ENCODE assay signal across 1 cellular context in the genomic region with DNA sequence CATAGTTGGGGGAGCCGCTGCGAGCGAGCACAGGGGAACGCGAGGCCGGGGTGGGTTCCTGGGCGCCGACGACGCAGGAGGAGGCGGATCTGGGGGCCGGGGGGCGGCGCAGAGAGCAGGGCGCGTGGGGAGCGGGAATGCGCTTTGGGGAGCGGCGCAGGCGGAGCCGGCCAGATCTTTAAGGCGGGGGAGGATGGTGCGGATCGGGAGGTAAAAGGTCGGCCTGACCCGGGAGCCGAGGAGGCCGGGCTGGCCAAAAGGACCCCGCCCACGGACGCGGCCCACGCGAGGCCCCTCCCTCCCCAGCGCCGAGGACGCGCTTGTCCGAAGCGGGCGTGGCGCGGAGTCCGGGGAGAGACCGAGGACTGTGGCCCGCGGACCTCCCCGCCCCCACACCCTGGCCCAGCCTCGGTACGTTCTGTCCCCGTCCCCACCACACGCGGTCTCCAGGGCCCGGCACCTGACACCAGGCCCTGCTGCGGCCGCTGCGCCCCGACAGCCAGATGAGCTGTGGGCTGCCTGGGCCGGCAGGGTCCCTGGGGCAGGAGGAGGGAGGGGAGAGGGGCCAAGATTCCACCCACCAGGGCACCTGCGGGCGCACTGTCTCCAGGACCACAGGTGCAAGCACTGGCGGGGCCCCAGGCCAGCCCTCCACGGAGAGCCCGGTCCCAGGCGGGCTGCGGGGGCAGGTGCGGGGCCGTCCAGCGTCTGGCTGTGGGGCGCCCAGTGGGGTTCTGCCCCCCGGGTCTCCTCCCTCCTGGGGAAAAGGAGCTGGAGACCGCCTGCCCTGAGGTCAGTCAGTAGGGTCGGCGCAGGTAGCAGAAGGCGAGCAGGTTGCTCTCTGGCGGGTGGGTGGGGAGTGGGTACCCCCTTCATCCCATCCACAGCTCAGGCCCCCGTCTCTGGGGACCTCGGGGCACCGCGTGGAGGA.
TF ChIP-seq lines count a peak whose summit lies in the region.

No MANE protein-coding gene starts in this region.

TF ChIP-seq in IMR-90, 13 proteins besides CTCF, POLR2A, EP300 and RAD21:
- no peak for TF ChIP-seq MAFK (IDR thresholded peaks at IDR 0.05; ENCODE audit: low read depth, low read length)
- TF ChIP-seq NFE2L2 (IDR thresholded peaks at IDR 0.05; ENCODE audit: low read depth, low read length): no peak
- TF ChIP-seq, protein P1, sequence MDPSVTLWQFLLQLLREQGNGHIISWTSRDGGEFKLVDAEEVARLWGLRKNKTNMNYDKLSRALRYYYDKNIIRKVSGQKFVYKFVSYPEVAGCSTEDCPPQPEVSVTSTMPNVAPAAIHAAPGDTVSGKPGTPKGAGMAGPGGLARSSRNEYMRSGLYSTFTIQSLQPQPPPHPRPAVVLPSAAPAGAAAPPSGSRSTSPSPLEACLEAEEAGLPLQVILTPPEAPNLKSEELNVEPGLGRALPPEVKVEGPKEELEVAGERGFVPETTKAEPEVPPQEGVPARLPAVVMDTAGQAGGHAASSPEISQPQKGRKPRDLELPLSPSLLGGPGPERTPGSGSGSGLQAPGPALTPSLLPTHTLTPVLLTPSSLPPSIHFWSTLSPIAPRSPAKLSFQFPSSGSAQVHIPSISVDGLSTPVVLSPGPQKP (IDR thresholded peaks at IDR 0.05; ENCODE audit: borderline replicate concordance, low read depth, low read length): no peak
- TF ChIP-seq MXI1 (IDR thresholded peaks at IDR 0.05; ENCODE audit: borderline replicate concordance, low read depth, low read length): no peak; the same call in 1 of the 2 replicates
- no peak for TF ChIP-seq BHLHE40 (IDR thresholded peaks at IDR 0.05; ENCODE audit: low read depth, low read length)
- no peak; the same call in 1 of the 2 replicates for TF ChIP-seq MAZ (IDR thresholded peaks at IDR 0.05; ENCODE audit: borderline replicate concordance, low read depth, low read length)
- no peak for TF ChIP-seq RCOR1 (IDR thresholded peaks at IDR 0.05; ENCODE audit: insufficient replicate concordance, low read length)
- TF ChIP-seq RFX5 (IDR thresholded peaks at IDR 0.05; ENCODE audit: low read depth, low read length): no peak
- no peak for TF ChIP-seq SMC3 (IDR thresholded peaks at IDR 0.05; ENCODE audit: low read depth, low read length)
- no peak for TF ChIP-seq USF2 (IDR thresholded peaks at IDR 0.05; ENCODE audit: low read depth, low read length)
- TF ChIP-seq CHD1 (IDR thresholded peaks at IDR 0.05; ENCODE audit: low read depth, low read length): no peak
- TF ChIP-seq FOS (IDR thresholded peaks at IDR 0.05; ENCODE audit: low read depth, low read length): no peak
- TF ChIP-seq CEBPB (IDR thresholded peaks at IDR 0.05; ENCODE audit: low read depth, low read length): no peak
